Comparison of ENCODE assay signal across 8 cellular contexts in genomic region chr2:11153996-11154340, GRCh38. TPM values are rescaled to one million over a fixed set of nuclear protein-coding genes. Genes with fewer than 3 reads are reported as not detected.
DNase-seq lines count a peak whose midpoint lies in the region; ATAC-seq and TF ChIP-seq lines count a peak whose summit lies in the region.
"Not testable (repeated sequence)": the region's sequence is repeated elsewhere in the genome, so short reads cannot be mapped to it uniquely, and the experiment has no call there.

No MANE protein-coding gene starts in this region.

- POLR2A ChIA-PET in A673 (lab: Charles Lee; ENCODE audit: low non-redundant PET): not testable (repeated sequence)

- peak overlapping the region; percentile 78 for H3K4me2 ChIP-seq in GM23338

- H2AFZ ChIP-seq in GM23338: peak overlapping the region; percentile 83

- H3K4me1 ChIP-seq in A673 (ENCODE audit: insufficient read depth, low read length, poor library complexity, severe bottlenecking); GM23338 (ENCODE audit: insufficient read depth); SJCRH30; right cardiac atrium (ENCODE audit: control insufficient read depth, insufficient read depth, low read length): not testable (repeated sequence)

- 92% methylated on average over 16 of the region's 16 CpGs for WGBS in right cardiac atrium

- CTCF ChIA-PET in A673 (lab: Charles Lee): not testable (repeated sequence)

- H3K27me3 Mint-ChIP-seq in GM23338 (ENCODE audit: insufficient read depth, low read depth, poor library complexity): peaks cover 14% of the 10 kb centered on the region
- not testable (repeated sequence) for H3K27me3 Mint-ChIP-seq in activated T-cell treated with anti-CD3 and anti-CD28 coated beads, Interleukin-2, amount 50 U/mL, for 4 hours (ENCODE audit: low read depth); brain; natural killer cell treated with Interleukin-12 subunit alpha and Interleukin-12 subunit beta and Interleukin-15 and Interleukin-18, amount 100 ng/mL, for 72 hours; stimulated activated naive CD8-positive, alpha-beta T cell treated with anti-CD3 and anti-CD28 coated beads, Interleukin-15, Interleukin-2, amounts not matched to agents 100 ng/mL and 50 ng/mL, for 24 hours

- H3K9me3 ChIP-seq in A673 (ENCODE audit: low read depth, low read length, poor library complexity, severe bottlenecking); SJCRH30 (replicated peaks); right cardiac atrium (ENCODE audit: control insufficient read depth, low read length): not testable (repeated sequence)

- intact Hi-C loops in A673 (cut with micrococcal nuclease; ENCODE audit: unreplicated experiment): not testable (repeated sequence)
- intact Hi-C loops in right cardiac atrium (cut with DNase I): loop anchor here in 1 of 4 donors (10.0 kb wide), 1 partner anchor 431 kb away; no protein-coding TSS in a partner anchor

- not testable (repeated sequence) for H3K27me3 ChIP-seq in A673 (replicated peaks; ENCODE audit: insufficient read depth, low read depth, low read length, poor library complexity); GM23338 (ENCODE audit: insufficient read depth); SJCRH30; right cardiac atrium (ENCODE audit: control insufficient read depth, insufficient read depth)

- not testable (repeated sequence) for TF ChIP-seq CTCF in A673 (conservative IDR thresholded peaks at IDR 0.05; ENCODE audit: low read depth, low read length); GM23338 (conservative IDR thresholded peaks at IDR 0.05; ENCODE audit: low read depth in 2 of 2); brain (conservative IDR thresholded peaks at IDR 0.05)

- not testable (repeated sequence) for H4K20me1 ChIP-seq in GM23338 (replicated peaks; ENCODE audit: insufficient read depth)

- H3K4me3 Mint-ChIP-seq in GM23338 (peak overlapping the region; percentile 71), brain (peak overlapping the region; percentile 73 to 81 (median 79))
- H3K4me3 Mint-ChIP-seq in activated T-cell treated with anti-CD3 and anti-CD28 coated beads, Interleukin-2, amount 50 U/mL, for 4 hours: peak overlapping the region; percentile 80
- H3K4me3 Mint-ChIP-seq in natural killer cell treated with Interleukin-12 subunit alpha and Interleukin-12 subunit beta and Interleukin-15 and Interleukin-18, amount 100 ng/mL, for 72 hours: peak overlapping the region; percentile 73
- peak overlapping the region; percentile 82 for H3K4me3 Mint-ChIP-seq in stimulated activated naive CD8-positive, alpha-beta T cell treated with anti-CD3 and anti-CD28 coated beads, Interleukin-15, Interleukin-2, amounts not matched to agents 100 ng/mL and 50 ng/mL, for 24 hours

- not testable (repeated sequence) for H3K36me3 ChIP-seq in A673 (ENCODE audit: insufficient read depth, low read length, poor library complexity, severe bottlenecking); GM23338 (ENCODE audit: insufficient read depth); SJCRH30

- H3K4me3 ChIP-seq in A673 (ENCODE audit: low read depth, low read length, poor library complexity, severe bottlenecking) (peak overlapping the region; percentile 59), SJCRH30 (peak overlapping the region; percentile 53; the same call in 1 of the 2 replicates)
- not testable (repeated sequence) for H3K4me3 ChIP-seq in GM23338; right cardiac atrium (ENCODE audit: low read length)

- not testable (repeated sequence) for H3K36me3 Mint-ChIP-seq in GM23338 (ENCODE audit: low read depth); activated T-cell treated with anti-CD3 and anti-CD28 coated beads, Interleukin-2, amount 50 U/mL, for 4 hours (ENCODE audit: insufficient read depth); brain; natural killer cell treated with Interleukin-12 subunit alpha and Interleukin-12 subunit beta and Interleukin-15 and Interleukin-18, amount 100 ng/mL, for 72 hours; stimulated activated naive CD8-positive, alpha-beta T cell treated with anti-CD3 and anti-CD28 coated beads, Interleukin-15, Interleukin-2, amounts not matched to agents 100 ng/mL and 50 ng/mL, for 24 hours (ENCODE audit: low read depth)

- H3K9me3 Mint-ChIP-seq in GM23338; activated T-cell treated with anti-CD3 and anti-CD28 coated beads, Interleukin-2, amount 50 U/mL, for 4 hours; brain; natural killer cell treated with Interleukin-12 subunit alpha and Interleukin-12 subunit beta and Interleukin-15 and Interleukin-18, amount 100 ng/mL, for 72 hours; stimulated activated naive CD8-positive, alpha-beta T cell treated with anti-CD3 and anti-CD28 coated beads, Interleukin-15, Interleukin-2, amounts not matched to agents 100 ng/mL and 50 ng/mL, for 24 hours: not testable (repeated sequence)

- not testable (repeated sequence) for H3K9me2 ChIP-seq in GM23338 (ENCODE audit: insufficient read depth)

- not testable (repeated sequence) for H3K27ac Mint-ChIP-seq in GM23338
- H3K27ac Mint-ChIP-seq in brain: peak overlapping the region in 2 of 5 experiments; percentile 63 to 81
- H3K27ac Mint-ChIP-seq in natural killer cell treated with Interleukin-12 subunit alpha and Interleukin-12 subunit beta and Interleukin-15 and Interleukin-18, amount 100 ng/mL, for 72 hours: peak overlapping the region; percentile 73 to 87
- peak overlapping the region; percentile 45 for H3K27ac Mint-ChIP-seq in stimulated activated naive CD8-positive, alpha-beta T cell treated with anti-CD3 and anti-CD28 coated beads, Interleukin-15, Interleukin-2, amounts not matched to agents 100 ng/mL and 50 ng/mL, for 24 hours

- not testable (repeated sequence) for DNase-seq in A673 (ENCODE audit: low spot score); GM23338 (ENCODE audit: low spot score); SJCRH30; activated T-cell treated with anti-CD3 and anti-CD28 coated beads, Interleukin-2, amount 50 U/mL, for 4 hours; right cardiac atrium; natural killer cell treated with Interleukin-12 subunit alpha and Interleukin-12 subunit beta and Interleukin-15 and Interleukin-18, amount 100 ng/mL, for 72 hours (ENCODE audit: low spot score)

- not testable (repeated sequence) for ATAC-seq in GM23338; activated T-cell treated with anti-CD3 and anti-CD28 coated beads, Interleukin-2, amount 50 U/mL, for 4 hours; right cardiac atrium; natural killer cell treated with Interleukin-12 subunit alpha and Interleukin-12 subunit beta and Interleukin-15 and Interleukin-18, amount 100 ng/mL, for 72 hours

- peaks cover 13% of the 10 kb centered on the region for H3K4me1 Mint-ChIP-seq in GM23338
- H3K4me1 Mint-ChIP-seq in activated T-cell treated with anti-CD3 and anti-CD28 coated beads, Interleukin-2, amount 50 U/mL, for 4 hours (ENCODE audit: low read depth): peaks cover 16% of the 10 kb centered on the region
- peaks cover 12% of the 10 kb centered on the region for H3K4me1 Mint-ChIP-seq in brain
- H3K4me1 Mint-ChIP-seq in natural killer cell treated with Interleukin-12 subunit alpha and Interleukin-12 subunit beta and Interleukin-15 and Interleukin-18, amount 100 ng/mL, for 72 hours (ENCODE audit: low read depth in 2 of 2): not testable (repeated sequence)
- peaks cover 11% of the 10 kb centered on the region for H3K4me1 Mint-ChIP-seq in stimulated activated naive CD8-positive, alpha-beta T cell treated with anti-CD3 and anti-CD28 coated beads, Interleukin-15, Interleukin-2, amounts not matched to agents 100 ng/mL and 50 ng/mL, for 24 hours (ENCODE audit: low read depth)

- not testable (repeated sequence) for H3K79me2 ChIP-seq in GM23338 (replicated peaks; ENCODE audit: insufficient read depth)

- not testable (repeated sequence) for H3K27ac ChIP-seq in A673 (ENCODE audit: low read depth, low read length, poor library complexity, severe bottlenecking)
- H3K27ac ChIP-seq in GM23338 (ENCODE audit: low read depth): peak overlapping the region; percentile 89; the same call in 1 of the 2 replicates
- H3K27ac ChIP-seq in SJCRH30: peak overlapping the region; percentile 87
- peak overlapping the region; percentile 95 for H3K27ac ChIP-seq in right cardiac atrium (ENCODE audit: low read length)

- peaks cover 14% of the 10 kb centered on the region; the same call in 1 of the 2 replicates for H3F3A ChIP-seq in GM23338 (replicated peaks; ENCODE audit: low read depth)

- not testable (repeated sequence) for BruUV-seq in A673 (replicated peaks; lab: Mats Ljungman, UMichigan)

RNA-seq across cellular contexts. Expression of gene SLC66A3, which starts 1.3 kb away (rescaled TPM):
- total RNA-seq in A673 (2021) (2.7 and 4.2 TPM in 2 replicates), right cardiac atrium (10 to 100 TPM; 10.2 to 14.6 (median 12.6) TPM)
- 16.5 and 18.4 TPM in 2 replicates for total RNA-seq in GM23338 (2014; rRNA removed; shearing (Covaris generic))
- polyA plus RNA-seq in GM23338 (2016; fragmentation: Nextera tagmentation; extraction: Ambion mirVana) (13.7 TPM in 2 replicates), brain (ENCODE audit: insufficient read depth, low read depth, low replicate concordance) (4.1 TPM), right cardiac atrium (12.2 TPM)
- total RNA-seq in SJCRH30 (2014; rRNA removed; shearing (Covaris generic)): 5.0 and 6.1 TPM in 2 replicates
- 1 to 10 TPM; 5.3 to 6.9 (median 6.7) TPM for total RNA-seq in activated T-cell treated with anti-CD3 and anti-CD28 coated beads, Interleukin-2, amount 50 U/mL, for 4 hours
- total RNA-seq in natural killer cell treated with Interleukin-12 subunit alpha and Interleukin-12 subunit beta and Interleukin-15 and Interleukin-18, amount 100 ng/mL, for 72 hours: 10 to 100 TPM in 1 of 2 donors, 1 to 10 TPM in 1; 8.2 to 13.0 TPM
